16 cellular contexts compared by ENCODE assay signal in the genomic region with DNA sequence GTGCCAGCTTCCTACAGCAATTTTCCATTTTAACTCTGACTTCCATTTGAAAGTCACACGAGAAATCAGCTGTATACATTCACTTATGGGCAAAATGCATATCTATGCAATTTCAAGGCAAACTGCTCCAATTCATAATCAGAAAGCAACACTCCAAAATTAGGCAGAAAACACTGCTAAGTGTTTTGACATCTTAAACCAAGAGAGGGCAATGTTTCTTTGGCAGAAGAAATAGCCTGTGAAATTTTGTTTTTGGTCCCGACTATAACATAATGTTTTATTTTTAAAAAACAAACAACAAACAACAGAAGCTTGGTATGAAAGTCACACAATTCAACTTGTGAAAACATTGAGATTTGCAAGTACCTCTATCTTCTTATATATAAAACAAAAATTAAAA. TPM values are rescaled to one million over a fixed set of nuclear protein-coding genes. Genes with fewer than 3 reads are reported as not detected.
A peak's percentile ranks its signal among the peaks of the same experiment; 100 is the strongest.
DNase-seq lines count a peak whose midpoint lies in the region; ATAC-seq and TF ChIP-seq lines count a peak whose summit lies in the region.
"Had no signal": no experiment of that assay in that cellular context is flagged by ENCODE, and none has a peak within 500 bp of the region (broad histone marks: within the 10 kb centered on the region; RNA-seq: fewer than 3 reads in every experiment).

No MANE protein-coding gene starts in this region.

- TF ChIP-seq CTCF in A673 (conservative IDR thresholded peaks at IDR 0.05; ENCODE audit: low read depth, low read length), result 0 out of 2 replicates have a peak, but pooled peaks have one; percentile 20
- TF ChIP-seq CTCF in GM13976 (IDR thresholded peaks at IDR 0.05; ENCODE audit: borderline replicate concordance, control extremely low read depth, extremely low read depth, insufficient read depth, missing control alignments), result peak; percentile 27
- TF ChIP-seq CTCF in fibroblast of villous mesenchyme (IDR thresholded peaks at IDR 0.05; ENCODE audit: insufficient read depth, low read depth, low read length), result peak; percentile 28

- POLR2A ChIA-PET in A673 (lab: Charles Lee; ENCODE audit: low non-redundant PET), result no interaction called here

- intact Hi-C loops in A673 (cut with micrococcal nuclease; ENCODE audit: unreplicated experiment), result no loop called here

- CTCF ChIA-PET in A673 (lab: Charles Lee), result no interaction called here

- H3K4me1 ChIP-seq in A673 (ENCODE audit: insufficient read depth, low read length, poor library complexity, severe bottlenecking), result no peaks in the 10 kb centered on the region
- H3K4me1 ChIP-seq: uterus had no signal

- ATAC-seq in SK-N-SH treated with all-trans-retinoic acid at 6 μM for 48 hours (peak; percentile 25; the same call in 1 of the 3 replicates), GM18517 (IDR thresholded peaks at IDR 0.05; ENCODE audit: unreplicated experiment) (no peak), GM21723 (IDR thresholded peaks at IDR 0.05; ENCODE audit: unreplicated experiment) (no peak)
- ATAC-seq: lower lobe of right lung had no signal

- no peaks in the 10 kb centered on the region for H3K9me3 ChIP-seq in A673 (ENCODE audit: low read depth, low read length, poor library complexity, severe bottlenecking)
- H3K9me3 ChIP-seq: BE2C, lower lobe of right lung, uterus had no signal

- in situ Hi-C loops in GM13976 (cut with MboI; ENCODE audit: low sequenced_read_pairs, unreplicated experiment), result no loop called here

- no TSS peak for BruUV-seq in A673 (replicated peaks; lab: Mats Ljungman, UMichigan)

- H3K27me3 ChIP-seq in A673 (replicated peaks; ENCODE audit: insufficient read depth, low read depth, low read length, poor library complexity), result no peaks in the 10 kb centered on the region
- H3K27me3 ChIP-seq: BE2C, uterus had no signal

- no peak overlapping the region for H3K27ac ChIP-seq in A673 (ENCODE audit: low read depth, low read length, poor library complexity, severe bottlenecking)
- H3K27ac ChIP-seq: lower lobe of right lung, uterus had no signal

- no peaks in the 10 kb centered on the region for H3K36me3 ChIP-seq in A673 (ENCODE audit: insufficient read depth, low read length, poor library complexity, severe bottlenecking)
- H3K36me3 ChIP-seq: lower lobe of right lung, uterus had no signal

- H3K4me3 ChIP-seq in A673 (ENCODE audit: low read depth, low read length, poor library complexity, severe bottlenecking) (no peak overlapping the region), fibroblast of villous mesenchyme (ENCODE audit: low read depth, low read length) (no peak overlapping the region)
- H3K4me3 ChIP-seq: lower lobe of right lung, uterus had no signal

- DNase-seq in A673 (ENCODE audit: low spot score) (no peak), GM13976 (ENCODE audit: low spot score) (no peak), fibroblast of villous mesenchyme (ENCODE audit: low read depth) (no peak), ureter (ENCODE audit: low spot score) (no peak), NCI-H2171 (lab: John Stamatoyannopoulos, UW) (no peak)
- DNase-seq: activated CD8-positive, alpha-beta memory T cell treated with anti-CD3 and anti-CD28 coated beads, Interleukin-2, amount 50 U/mL, for 48 hours; activated naive CD8-positive, alpha-beta T cell treated with anti-CD3 and anti-CD28 coated beads, Interleukin-2, amount 10 ng/mL, durations not matched to agents 7 days and 5 days; BE2C; KBM-7; lower lobe of right lung; NCI-H1930; NK-92 treated with Interleukin-12 subunit alpha and Interleukin-12 subunit beta, amount 100 ng/mL, for 24 hours; uterus had no signal

TF ChIP-seq in SK-N-SH treated with all-trans-retinoic acid at 6 μM for 48 hours, 23 proteins besides CTCF, POLR2A, EP300 and RAD21:
- no peak for TF ChIP-seq PPARA (CRISPR knock-in tag; IDR thresholded peaks at IDR 0.05; ENCODE audit: borderline replicate concordance)
- TF ChIP-seq GLIS3 (CRISPR knock-in tag; IDR thresholded peaks at IDR 0.05), result no peak
- TF ChIP-seq PATZ1 (CRISPR knock-in tag; IDR thresholded peaks at IDR 0.05; ENCODE audit: borderline replicate concordance), result no peak
- TF ChIP-seq ZNF565 (CRISPR knock-in tag; conservative IDR thresholded peaks at IDR 0.05; ENCODE audit: low read depth), result no peak
- TF ChIP-seq TOX (CRISPR knock-in tag; IDR thresholded peaks at IDR 0.05; ENCODE audit: borderline replicate concordance), result no peak
- TF ChIP-seq ZFP30 (CRISPR knock-in tag; IDR thresholded peaks at IDR 0.05), result no peak
- no peak for TF ChIP-seq TCF4 (CRISPR knock-in tag; IDR thresholded peaks at IDR 0.05; ENCODE audit: borderline replicate concordance)
- TF ChIP-seq CSDC2 (CRISPR knock-in tag; IDR thresholded peaks at IDR 0.05), result no peak
- no peak for TF ChIP-seq OSR1 (CRISPR knock-in tag; IDR thresholded peaks at IDR 0.05)

RNA-seq across cellular contexts. Expression of gene GOLIM4, which starts 42.6 kb away (rescaled TPM):
- total RNA-seq in A673 (2021) (12.2 and 12.3 TPM in 2 replicates), fibroblast of villous mesenchyme (44.8 and 49.2 TPM in 2 replicates), ureter (21.8 TPM)
